ENCODE assay signal across 1 cellular context in genomic region chr14:103095210-103095778, GRCh38.
TF ChIP-seq lines count a peak whose summit lies in the region.

No MANE protein-coding gene starts in this region.

TF ChIP-seq in HepG2, 621 proteins besides CTCF, POLR2A, EP300 and RAD21 (continues in another document):
- TF ChIP-seq ZBTB7A (CRISPR knock-in tag; IDR thresholded peaks at IDR 0.05) (0 out of 2 replicates have a peak, but pooled peaks have one; percentile 34), NFAT5 (CRISPR knock-in tag; IDR thresholded peaks at IDR 0.05) (no peak), EEA1 (CRISPR knock-in tag; IDR thresholded peaks at IDR 0.05; ENCODE audit: borderline replicate concordance) (0 out of 2 replicates have a peak, but pooled peaks have one; percentile 6), PRDM15 (CRISPR knock-in tag; IDR thresholded peaks at IDR 0.05) (no peak), ZFP82 (CRISPR knock-in tag; IDR thresholded peaks at IDR 0.05; ENCODE audit: borderline replicate concordance) (peak; percentile 3; the same call in 1 of the 2 replicates), HNF1A (IDR thresholded peaks at IDR 0.05; ENCODE audit: low read depth) (no peak), HNF1A (CRISPR knock-in tag; IDR thresholded peaks at IDR 0.05; ENCODE audit: borderline replicate concordance) (no peak), ZNF737 (CRISPR knock-in tag; IDR thresholded peaks at IDR 0.05; ENCODE audit: borderline replicate concordance) (0 out of 2 replicates have a peak, but pooled peaks have one; percentile 0), POLR2AphosphoS5 (IDR thresholded peaks at IDR 0.05; ENCODE audit: low read depth, low read length) (no peak), ARID4A (CRISPR knock-in tag; IDR thresholded peaks at IDR 0.05; ENCODE audit: borderline replicate concordance) (0 out of 2 replicates have a peak, but pooled peaks have one; percentile 9), ZNF607 (CRISPR knock-in tag; IDR thresholded peaks at IDR 0.05; ENCODE audit: borderline replicate concordance) (0 out of 2 replicates have a peak, but pooled peaks have one; percentile 15), KMT2A (CRISPR knock-in tag; IDR thresholded peaks at IDR 0.05) (0 out of 2 replicates have a peak, but pooled peaks have one; percentile 7), ZBTB34 (CRISPR knock-in tag; IDR thresholded peaks at IDR 0.05) (no peak), PRMT3 (CRISPR knock-in tag; IDR thresholded peaks at IDR 0.05; ENCODE audit: borderline replicate concordance, low read depth) (no peak), RXRA (CRISPR knock-in tag; IDR thresholded peaks at IDR 0.05) (no peak)
- TF ChIP-seq, protein P1, sequence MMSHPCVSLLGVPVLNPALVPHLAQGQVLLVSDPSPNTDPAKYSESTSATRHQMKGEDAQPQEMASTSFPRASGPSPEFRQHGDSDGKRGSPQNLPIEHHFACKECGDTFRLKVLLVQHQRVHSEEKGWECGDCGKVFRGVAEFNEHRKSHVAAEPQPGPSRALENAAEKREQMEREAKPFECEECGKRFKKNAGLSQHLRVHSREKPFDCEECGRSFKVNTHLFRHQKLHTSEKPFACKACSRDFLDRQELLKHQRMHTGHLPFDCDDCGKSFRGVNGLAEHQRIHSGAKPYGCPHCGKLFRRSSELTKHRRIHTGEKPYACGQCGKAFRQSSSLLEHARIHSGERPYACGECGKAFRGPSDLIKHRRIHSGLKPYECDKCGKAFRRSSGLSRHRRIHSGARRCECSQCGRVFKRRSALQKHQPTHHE (CRISPR knock-in tag; IDR thresholded peaks at IDR 0.05; ENCODE audit: borderline replicate concordance), result no peak
- TF ChIP-seq, protein P2, sequence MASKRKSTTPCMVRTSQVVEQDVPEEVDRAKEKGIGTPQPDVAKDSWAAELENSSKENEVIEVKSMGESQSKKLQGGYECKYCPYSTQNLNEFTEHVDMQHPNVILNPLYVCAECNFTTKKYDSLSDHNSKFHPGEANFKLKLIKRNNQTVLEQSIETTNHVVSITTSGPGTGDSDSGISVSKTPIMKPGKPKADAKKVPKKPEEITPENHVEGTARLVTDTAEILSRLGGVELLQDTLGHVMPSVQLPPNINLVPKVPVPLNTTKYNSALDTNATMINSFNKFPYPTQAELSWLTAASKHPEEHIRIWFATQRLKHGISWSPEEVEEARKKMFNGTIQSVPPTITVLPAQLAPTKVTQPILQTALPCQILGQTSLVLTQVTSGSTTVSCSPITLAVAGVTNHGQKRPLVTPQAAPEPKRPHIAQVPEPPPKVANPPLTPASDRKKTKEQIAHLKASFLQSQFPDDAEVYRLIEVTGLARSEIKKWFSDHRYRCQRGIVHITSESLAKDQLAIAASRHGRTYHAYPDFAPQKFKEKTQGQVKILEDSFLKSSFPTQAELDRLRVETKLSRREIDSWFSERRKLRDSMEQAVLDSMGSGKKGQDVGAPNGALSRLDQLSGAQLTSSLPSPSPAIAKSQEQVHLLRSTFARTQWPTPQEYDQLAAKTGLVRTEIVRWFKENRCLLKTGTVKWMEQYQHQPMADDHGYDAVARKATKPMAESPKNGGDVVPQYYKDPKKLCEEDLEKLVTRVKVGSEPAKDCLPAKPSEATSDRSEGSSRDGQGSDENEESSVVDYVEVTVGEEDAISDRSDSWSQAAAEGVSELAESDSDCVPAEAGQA (IDR thresholded peaks at IDR 0.05; ENCODE audit: low read depth), result no peak
- TF ChIP-seq, protein P2 (CRISPR knock-in tag; IDR thresholded peaks at IDR 0.05; ENCODE audit: borderline replicate concordance), result no peak
- TF ChIP-seq, protein P3, sequence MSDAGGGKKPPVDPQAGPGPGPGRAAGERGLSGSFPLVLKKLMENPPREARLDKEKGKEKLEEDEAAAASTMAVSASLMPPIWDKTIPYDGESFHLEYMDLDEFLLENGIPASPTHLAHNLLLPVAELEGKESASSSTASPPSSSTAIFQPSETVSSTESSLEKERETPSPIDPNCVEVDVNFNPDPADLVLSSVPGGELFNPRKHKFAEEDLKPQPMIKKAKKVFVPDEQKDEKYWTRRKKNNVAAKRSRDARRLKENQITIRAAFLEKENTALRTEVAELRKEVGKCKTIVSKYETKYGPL (CRISPR knock-in tag; IDR thresholded peaks at IDR 0.05), result no peak
